ENCODE assay signal across 2 cellular contexts in the genomic region with DNA sequence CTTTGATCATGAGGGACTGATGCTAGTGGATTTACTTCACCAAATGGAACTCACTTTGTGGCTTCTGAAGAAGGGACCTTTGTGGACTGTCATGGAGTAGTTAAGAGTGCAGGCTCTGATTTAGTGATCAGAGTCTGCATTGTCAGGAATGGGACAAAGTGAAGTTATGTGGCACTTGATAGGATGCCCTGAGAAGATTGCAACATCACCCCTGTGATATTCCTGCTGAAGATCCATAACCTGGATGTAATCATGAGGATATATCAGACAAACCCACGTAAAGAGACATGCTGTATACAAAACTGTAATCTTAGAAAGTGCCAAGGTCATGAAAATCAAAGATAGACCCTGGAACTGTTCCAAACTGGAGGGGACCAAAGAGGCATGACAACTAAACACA.
TF ChIP-seq lines count a peak whose summit lies in the region.

No MANE protein-coding gene starts in this region.

TF ChIP-seq in IMR-90, 13 proteins besides CTCF, POLR2A, EP300 and RAD21:
- TF ChIP-seq BHLHE40 (IDR thresholded peaks at IDR 0.05; ENCODE audit: low read depth, low read length) = no peak
- peak; percentile 79 for TF ChIP-seq CEBPB (IDR thresholded peaks at IDR 0.05; ENCODE audit: low read depth, low read length)

TF ChIP-seq in neural cell, 6 proteins besides CTCF, POLR2A, EP300 and RAD21:
- TF ChIP-seq EZH2 (IDR thresholded peaks at IDR 0.05; ENCODE audit: borderline replicate concordance, insufficient read depth, low read length, poor library complexity, severe bottlenecking) (no peak), POLR2AphosphoS5 (IDR thresholded peaks at IDR 0.05) (no peak), TAF1 (IDR thresholded peaks at IDR 0.05; ENCODE audit: low read depth) (no peak), MXI1 (conservative IDR thresholded peaks at IDR 0.05; ENCODE audit: poor library complexity, severe bottlenecking) (no peak), SMC3 (conservative IDR thresholded peaks at IDR 0.05; ENCODE audit: poor library complexity) (no peak)
- TF ChIP-seq, protein P1, sequence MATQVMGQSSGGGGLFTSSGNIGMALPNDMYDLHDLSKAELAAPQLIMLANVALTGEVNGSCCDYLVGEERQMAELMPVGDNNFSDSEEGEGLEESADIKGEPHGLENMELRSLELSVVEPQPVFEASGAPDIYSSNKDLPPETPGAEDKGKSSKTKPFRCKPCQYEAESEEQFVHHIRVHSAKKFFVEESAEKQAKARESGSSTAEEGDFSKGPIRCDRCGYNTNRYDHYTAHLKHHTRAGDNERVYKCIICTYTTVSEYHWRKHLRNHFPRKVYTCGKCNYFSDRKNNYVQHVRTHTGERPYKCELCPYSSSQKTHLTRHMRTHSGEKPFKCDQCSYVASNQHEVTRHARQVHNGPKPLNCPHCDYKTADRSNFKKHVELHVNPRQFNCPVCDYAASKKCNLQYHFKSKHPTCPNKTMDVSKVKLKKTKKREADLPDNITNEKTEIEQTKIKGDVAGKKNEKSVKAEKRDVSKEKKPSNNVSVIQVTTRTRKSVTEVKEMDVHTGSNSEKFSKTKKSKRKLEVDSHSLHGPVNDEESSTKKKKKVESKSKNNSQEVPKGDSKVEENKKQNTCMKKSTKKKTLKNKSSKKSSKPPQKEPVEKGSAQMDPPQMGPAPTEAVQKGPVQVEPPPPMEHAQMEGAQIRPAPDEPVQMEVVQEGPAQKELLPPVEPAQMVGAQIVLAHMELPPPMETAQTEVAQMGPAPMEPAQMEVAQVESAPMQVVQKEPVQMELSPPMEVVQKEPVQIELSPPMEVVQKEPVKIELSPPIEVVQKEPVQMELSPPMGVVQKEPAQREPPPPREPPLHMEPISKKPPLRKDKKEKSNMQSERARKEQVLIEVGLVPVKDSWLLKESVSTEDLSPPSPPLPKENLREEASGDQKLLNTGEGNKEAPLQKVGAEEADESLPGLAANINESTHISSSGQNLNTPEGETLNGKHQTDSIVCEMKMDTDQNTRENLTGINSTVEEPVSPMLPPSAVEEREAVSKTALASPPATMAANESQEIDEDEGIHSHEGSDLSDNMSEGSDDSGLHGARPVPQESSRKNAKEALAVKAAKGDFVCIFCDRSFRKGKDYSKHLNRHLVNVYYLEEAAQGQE (IDR thresholded peaks at IDR 0.05; ENCODE audit: borderline replicate concordance) = no peak
